ENCODE assay signal across 11 cellular contexts in the genomic region with DNA sequence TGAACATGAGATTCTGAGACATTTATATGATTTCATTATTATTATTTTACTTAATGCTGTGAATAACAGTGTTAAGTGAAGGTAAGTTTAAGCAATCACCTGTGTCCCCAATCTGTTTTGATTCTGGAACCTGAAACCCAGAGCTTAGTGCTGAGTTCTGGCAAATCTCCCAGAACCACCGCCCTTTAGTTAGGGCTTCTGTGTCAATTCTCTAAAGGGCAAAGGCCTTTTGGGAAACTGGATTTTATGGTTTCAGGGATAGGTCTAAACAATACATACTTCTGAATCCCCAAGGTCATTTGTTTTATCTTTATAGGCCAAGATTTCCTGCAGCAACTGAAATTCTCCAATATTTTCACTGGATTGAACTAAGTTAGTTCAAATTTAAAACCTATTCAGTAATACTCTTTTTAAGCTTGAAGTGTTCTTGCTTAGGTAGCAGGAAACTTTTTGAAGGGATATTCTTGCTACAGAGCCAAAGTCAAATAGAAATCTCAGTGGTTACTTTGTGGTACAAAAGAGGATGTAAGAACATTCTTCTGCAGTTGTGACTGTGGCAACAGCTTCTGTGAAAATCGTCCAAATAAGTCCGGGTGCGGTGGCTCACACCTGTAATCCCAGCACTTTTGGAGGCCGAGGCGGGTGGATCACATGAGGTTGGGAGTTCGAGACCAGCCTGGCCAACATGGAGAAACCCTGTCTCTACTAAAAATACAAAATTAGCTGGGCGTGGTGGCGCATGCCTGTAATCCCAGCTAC. TPM values are rescaled to one million over a fixed set of nuclear protein-coding genes. Genes with fewer than 3 reads are reported as not detected.
DNase-seq lines count a peak whose midpoint lies in the region; ATAC-seq, FAIRE-seq and TF ChIP-seq lines count a peak whose summit lies in the region.
"Had no signal": no experiment of that assay in that cellular context is flagged by ENCODE, and none has a peak within 500 bp of the region (broad histone marks: within the 10 kb centered on the region; RNA-seq: fewer than 3 reads in every experiment).

No MANE protein-coding gene starts in this region.

- H3K27ac ChIP-seq in RWPE1 = peak overlapping the region; percentile 70
- H3K27ac ChIP-seq: lower lobe of right lung had no signal

- no peaks in the 10 kb centered on the region for H3K27me3 Mint-ChIP-seq in glutamatergic neuron (ENCODE audit: unreplicated experiment)

- CTCF ChIA-PET in RWPE1 (lab: Yijun Ruan, JAX) = no interaction called here

- no peaks in the 10 kb centered on the region for H3K4me1 Mint-ChIP-seq in glutamatergic neuron (ENCODE audit: low read depth, unreplicated experiment)

- no peaks in the 10 kb centered on the region for H3K36me3 Mint-ChIP-seq in glutamatergic neuron (ENCODE audit: unreplicated experiment)

- no peak for DNase-seq in RWPE1 (ENCODE audit: low spot score)
- DNase-seq in RCC 7860 (ENCODE audit: low spot score) = no peak
- DNase-seq in NCI-H82 treated with DMSO at 0.1 percent for 48 hours (lab: John Stamatoyannopoulos, UW; ENCODE audit: unreplicated experiment) = no peak
- DNase-seq in glutamatergic neuron = no peak
- no peak for DNase-seq in activated CD4-positive, alpha-beta T cell treated with anti-CD3 and anti-CD28 coated beads for 1 hour
- DNase-seq: GDM1, lower lobe of right lung, NCI-H2081 had no signal

- H3K4me3 Mint-ChIP-seq in glutamatergic neuron (ENCODE audit: unreplicated experiment) = no peak overlapping the region

- no peak overlapping the region for H3K27ac Mint-ChIP-seq in glutamatergic neuron (ENCODE audit: unreplicated experiment)

- no peaks in the 10 kb centered on the region for H3K9me3 Mint-ChIP-seq in glutamatergic neuron (ENCODE audit: unreplicated experiment)

- ATAC-seq in GM18508 (IDR thresholded peaks at IDR 0.05; ENCODE audit: insufficient read depth, unreplicated experiment) (peak; percentile 97), GM19468 (IDR thresholded peaks at IDR 0.05; ENCODE audit: extremely low read depth, unreplicated experiment) (peak; percentile 97), HG03097 (IDR thresholded peaks at IDR 0.05; ENCODE audit: low FRiP score, unreplicated experiment) (peak; percentile 97)
- ATAC-seq: lower lobe of right lung had no signal

- no peak for FAIRE-seq in RCC 7860 (lab: Jason Lieb, UNC)

- TF ChIP-seq CTCF in RWPE1 (conservative IDR thresholded peaks at IDR 0.05; ENCODE audit: low read depth) (no peak), glutamatergic neuron (IDR thresholded peaks at IDR 0.05; ENCODE audit: partially characterized antibody, unreplicated experiment) (no peak)

- POLR2A ChIA-PET in RWPE1 (lab: Yijun Ruan, JAX; ENCODE audit: low non-redundant PET) = no interaction called here

RNA-seq across cellular contexts. Expression of gene PKP2, which starts 10.0 kb away (rescaled TPM):
- 2.5 TPM for total RNA-seq in glutamatergic neuron (ENCODE audit: unreplicated experiment)
